Comparison of ENCODE assay signal across 18 cellular contexts in the genomic region with DNA sequence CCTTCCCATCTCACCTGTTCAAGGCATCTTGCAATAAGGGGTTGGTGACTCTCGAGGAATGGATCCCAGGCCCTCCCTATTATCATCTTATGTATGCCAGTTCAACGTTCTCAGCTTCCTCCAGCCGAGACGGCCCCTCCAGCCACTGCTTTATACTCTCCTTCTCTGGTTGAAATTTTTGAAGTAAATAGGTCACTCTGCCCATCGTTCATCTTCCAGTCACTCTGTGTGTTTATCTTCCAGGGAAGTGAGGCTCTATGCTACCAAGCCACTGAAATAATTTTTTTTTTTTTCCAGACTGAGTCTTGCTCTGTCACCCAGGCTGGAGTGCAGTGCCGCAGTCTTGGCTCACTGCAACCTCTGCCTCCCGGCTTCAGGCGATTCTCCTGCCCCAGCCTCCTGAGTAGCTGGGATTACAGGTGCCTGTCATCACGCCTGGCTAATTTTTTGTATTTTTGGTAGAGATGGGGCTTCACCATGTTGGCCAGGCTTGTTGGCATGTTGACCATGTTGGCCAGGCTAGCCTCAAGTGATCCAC.
"Had no signal": no experiment of that assay in that cellular context is flagged by ENCODE, and none has a peak within 500 bp of the region (broad histone marks: within the 10 kb centered on the region; RNA-seq: fewer than 3 reads in every experiment).

No MANE protein-coding gene starts in this region.

- DNase-seq: activated CD4-positive, alpha-beta T cell treated with anti-CD3 and anti-CD28 coated beads, Interleukin-2, amount 10 ng/mL, durations not matched to agents 7 days and 5 days; activated CD8-positive, alpha-beta memory T cell treated with anti-CD3 and anti-CD28 coated beads, Interleukin-2, amount 50 U/mL, for 48 hours; activated effector memory CD4-positive, alpha-beta T cell treated with anti-CD3 and anti-CD28 coated beads, Interleukin-2, amount 50 U/mL, for 16 hours; activated naive CD4-positive, alpha-beta T cell treated with anti-CD3 and anti-CD28 coated beads, Interleukin-2, amount 50 U/mL, for 16 hours; activated T-cell treated with anti-CD3 and anti-CD28 coated beads, Interleukin-2, amount 50 U/mL, for 72 hours; amniotic stem cell; effector CD4-positive, alpha-beta T cell; foreskin fibroblast; natural killer cell; spleen; stimulated activated CD4-positive, alpha-beta T cell treated with anti-CD3 and anti-CD28 coated beads, Interleukin-4, amount 100 ng/mL, for 4 hours; T-helper 1 cell; T-helper 9 cell; tibial artery; uterus had no signal

- H3K36me3 ChIP-seq: tibial artery, uterus had no signal

- H3K4me3 ChIP-seq: hepatocyte, spleen, tibial artery, uterus had no signal

- H3K9me3 ChIP-seq: spleen, tibial artery, uterus had no signal

- H3K27ac ChIP-seq: hepatocyte, tibial artery, uterus had no signal

- ATAC-seq: activated T-cell treated with anti-CD3 and anti-CD28 coated beads, Interleukin-2, amount 50 U/mL, for 72 hours; natural killer cell; sciatic nerve; stimulated activated memory B cell treated with anti-CD40 and anti-IgM and Interleukin-4, amounts not matched to agents 10 μg/mL and 1 μg/mL and 100 μg/mL, for 72 hours had no signal

- H3K27me3 ChIP-seq: hepatocyte, spleen, tibial artery, uterus had no signal
